In genomic region chr20:11926599-11926998, GRCh38 we compare ENCODE assay signal across 25 cellular contexts.
"Had no signal": no experiment of that assay in that cellular context is flagged by ENCODE, and none has a peak within 500 bp of the region (broad histone marks: within the 10 kb centered on the region; RNA-seq: fewer than 3 reads in every experiment).

No MANE protein-coding gene starts in this region.

- ATAC-seq: esophagus mucosa; gastroesophageal sphincter; left colon; left ventricle myocardium superior; mucosa of descending colon; naive thymus-derived CD8-positive, alpha-beta T cell; sciatic nerve; stimulated activated memory B cell treated with anti-CD40 and anti-IgM and Interleukin-4, amounts not matched to agents 10 μg/mL and 1 μg/mL and 100 μg/mL, for 72 hours; stimulated activated naive CD8-positive, alpha-beta T cell treated with anti-CD3 and anti-CD28 coated beads, Interleukin-15, amount 100 ng/mL, for 72 hours had no signal

- H3K9me3 ChIP-seq: gastroesophageal sphincter, mucosa of descending colon, neutrophil, spleen, thyroid gland, uterus had no signal

- H3K27ac ChIP-seq: coronary artery, gastroesophageal sphincter, hepatocyte, neutrophil, spleen, thyroid gland, uterus had no signal

- H3K4me1 Mint-ChIP-seq: stimulated activated memory B cell treated with anti-CD40 and anti-IgM and Interleukin-4, amounts not matched to agents 10 μg/mL and 1 μg/mL and 100 μg/mL, for 72 hours; stimulated activated naive CD8-positive, alpha-beta T cell treated with anti-CD3 and anti-CD28 coated beads, Interleukin-15, amount 100 ng/mL, for 72 hours had no signal

- H3K36me3 Mint-ChIP-seq: naive thymus-derived CD8-positive, alpha-beta T cell; stimulated activated memory B cell treated with anti-CD40 and anti-IgM and Interleukin-4, amounts not matched to agents 10 μg/mL and 1 μg/mL and 100 μg/mL, for 72 hours had no signal

- H3K27me3 ChIP-seq: gastroesophageal sphincter, hepatocyte, neutrophil, spleen, thyroid gland, uterus had no signal

- H3K4me1 ChIP-seq: spleen, thyroid gland, uterus had no signal

- H3K27me3 Mint-ChIP-seq: naive thymus-derived CD8-positive, alpha-beta T cell; stimulated activated memory B cell treated with anti-CD40 and anti-IgM and Interleukin-4, amounts not matched to agents 10 μg/mL and 1 μg/mL and 100 μg/mL, for 72 hours; stimulated activated naive CD8-positive, alpha-beta T cell treated with anti-CD3 and anti-CD28 coated beads, Interleukin-15, amount 100 ng/mL, for 72 hours; type B pancreatic cell had no signal

- DNase-seq: effector CD8-positive, alpha-beta T cell; kidney; left colon; left ventricle myocardium superior; mesendoderm; mucosa of descending colon; naive thymus-derived CD8-positive, alpha-beta T cell; posterior cingulate gyrus; spleen; stimulated activated CD4-positive, alpha-beta T cell treated with anti-CD3 and anti-CD28 coated beads, Interleukin-15, amount 100 ng/mL, for 24 hours; stimulated activated CD4-positive, alpha-beta T cell treated with anti-CD3 and anti-CD28 coated beads, Interleukin-1b, Interleukin-23, amount 100 ng/mL, for 48 hours; stimulated activated CD4-positive, alpha-beta T cell treated with anti-CD3 and anti-CD28 coated beads, Interleukin-4, amount 100 ng/mL, for 24 hours; stimulated activated naive CD8-positive, alpha-beta T cell treated with anti-CD3 and anti-CD28 coated beads, Interleukin-15, amount 100 ng/mL, for 72 hours; thyroid gland; uterus had no signal

- H3K27ac Mint-ChIP-seq: naive thymus-derived CD8-positive, alpha-beta T cell; stimulated activated memory B cell treated with anti-CD40 and anti-IgM and Interleukin-4, amounts not matched to agents 10 μg/mL and 1 μg/mL and 100 μg/mL, for 72 hours; stimulated activated naive CD8-positive, alpha-beta T cell treated with anti-CD3 and anti-CD28 coated beads, Interleukin-15, amount 100 ng/mL, for 72 hours; type B pancreatic cell had no signal

- H3K4me3 ChIP-seq: coronary artery, gastroesophageal sphincter, hepatocyte, lung, mucosa of descending colon, spleen, thyroid gland, uterus had no signal

- H3K36me3 ChIP-seq: uterus had no signal

- H3K9me3 Mint-ChIP-seq: stimulated activated memory B cell treated with anti-CD40 and anti-IgM and Interleukin-4, amounts not matched to agents 10 μg/mL and 1 μg/mL and 100 μg/mL, for 72 hours; type B pancreatic cell had no signal

- FAIRE-seq: endometrium, kidney had no signal

- H3K4me3 Mint-ChIP-seq: naive thymus-derived CD8-positive, alpha-beta T cell; stimulated activated memory B cell treated with anti-CD40 and anti-IgM and Interleukin-4, amounts not matched to agents 10 μg/mL and 1 μg/mL and 100 μg/mL, for 72 hours; stimulated activated naive CD8-positive, alpha-beta T cell treated with anti-CD3 and anti-CD28 coated beads, Interleukin-15, amount 100 ng/mL, for 72 hours; type B pancreatic cell had no signal
